Comparison of ENCODE assay signal across 9 cellular contexts in the genomic region with DNA sequence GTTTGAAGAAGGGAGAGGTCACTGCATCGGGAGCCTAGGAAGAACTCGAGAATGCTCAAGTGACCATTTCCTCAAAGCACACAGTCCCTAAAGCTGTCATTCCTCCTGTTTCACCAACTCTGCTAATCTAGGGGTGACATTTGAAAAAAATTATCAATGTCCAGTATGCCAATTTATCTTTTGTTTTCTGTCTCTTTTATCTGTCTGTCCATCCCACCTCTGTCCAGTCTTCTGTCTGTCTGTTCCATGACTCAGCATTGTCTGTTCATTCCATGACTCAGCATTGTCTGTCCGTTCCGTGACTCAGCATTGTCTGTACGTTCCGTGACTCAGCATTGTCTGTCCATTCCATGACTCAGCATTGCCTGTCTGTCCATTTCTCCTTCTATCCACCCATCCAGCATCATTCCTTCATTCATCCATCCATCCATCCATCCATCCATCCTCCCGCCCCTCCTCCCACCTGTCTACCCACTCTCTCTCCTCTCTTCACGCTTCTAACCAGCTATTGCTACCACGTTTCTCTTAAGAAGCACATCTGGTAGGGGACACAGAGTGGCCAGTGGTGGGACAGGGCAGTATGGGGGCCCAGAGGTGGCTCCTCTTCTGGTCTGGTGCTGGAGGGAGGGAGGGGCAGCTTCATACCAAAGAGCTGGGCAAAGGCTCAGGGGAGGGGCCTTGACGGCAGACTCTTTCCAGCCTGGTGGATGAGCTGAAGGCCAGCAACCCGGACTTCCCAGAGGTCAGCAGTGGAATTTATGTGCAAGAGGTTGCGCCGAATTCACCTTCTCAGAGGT. TPM values are rescaled to one million over a fixed set of nuclear protein-coding genes. Genes with fewer than 3 reads are reported as not detected.
A peak's percentile ranks its signal among the peaks of the same experiment; 100 is the strongest.
DNase-seq lines count a peak whose midpoint lies in the region; ATAC-seq and TF ChIP-seq lines count a peak whose summit lies in the region.
"Had no signal": no experiment of that assay in that cellular context is flagged by ENCODE, and none has a peak within 500 bp of the region (broad histone marks: within the 10 kb centered on the region; RNA-seq: fewer than 3 reads in every experiment).

No MANE protein-coding gene starts in this region.

- CTCF ChIA-PET in Panc1 (lab: Charles Lee), result no interaction called here

- H3K27ac ChIP-seq in GM23338 (ENCODE audit: low read depth) (no peak overlapping the region), Panc1 (ENCODE audit: low read length) (no peak overlapping the region; the same call in 1 of the 2 replicates), thyroid gland (no peak overlapping the region)

- 78 to 87% methylated on average over 12 to 13 of the region's 13 CpGs for WGBS in thyroid gland, 2 donors

- peak overlapping the region; percentile 56 for H3K27ac Mint-ChIP-seq in GM23338

- H3K4me3 Mint-ChIP-seq in GM23338, result no peak overlapping the region

- intact Hi-C loops in Panc1 (cut with micrococcal nuclease; ENCODE audit: unreplicated experiment), result no loop called here
- intact Hi-C loops in sciatic nerve (cut with DNase I), result no loop called here
- intact Hi-C loops in thyroid gland (cut with DNase I), result no loop called here

- H4K20me1 ChIP-seq in GM23338 (replicated peaks; ENCODE audit: insufficient read depth), result no peaks in the 10 kb centered on the region

- in situ Hi-C loops in Panc1 (cut with HindIII; ENCODE audit: low pct_unique_long_range_greater_than_20kb, low sequenced_read_pairs), result no loop called here

- no peaks in the 10 kb centered on the region for H3F3A ChIP-seq in GM23338 (replicated peaks; ENCODE audit: low read depth)

- no peaks in the 10 kb centered on the region; the same call in 2 of the 3 replicates for H3K36me3 Mint-ChIP-seq in GM23338 (ENCODE audit: low read depth)

- POLR2A ChIA-PET in Panc1 (lab: Charles Lee), result no interaction called here

- H3K36me3 ChIP-seq in GM23338 (ENCODE audit: insufficient read depth) (no peaks in the 10 kb centered on the region), Panc1 (ENCODE audit: control insufficient read depth, insufficient read depth, low read length) (no peaks in the 10 kb centered on the region), thyroid gland (no peaks in the 10 kb centered on the region)

- H3K9me2 ChIP-seq in GM23338 (ENCODE audit: insufficient read depth), result no peaks in the 10 kb centered on the region

- H3K4me1 ChIP-seq in GM23338 (ENCODE audit: insufficient read depth), result no peaks in the 10 kb centered on the region
- H3K4me1 ChIP-seq in Panc1 (ENCODE audit: control insufficient read depth, insufficient read depth, low read length), result no peaks in the 10 kb centered on the region; the same call in 1 of the 2 replicates
- peaks cover 0 to under 1% of the 10 kb centered on the region in 2 donors for H3K4me1 ChIP-seq in thyroid gland

- DNase-seq in GM23338 (ENCODE audit: low spot score), result no peak
- DNase-seq in Panc1 (ENCODE audit: low read depth, low spot score), result peak; percentile 51
- peak; percentile 78 for DNase-seq in epithelial cell of esophagus (ENCODE audit: low read depth)
- peak; percentile 42 for DNase-seq in sciatic nerve (ENCODE audit: low spot score)
- no peak for DNase-seq in thyroid gland
- no peak for DNase-seq in NCI-H1048 (lab: John Stamatoyannopoulos, UW)
- no peak for DNase-seq in NCI-H82 treated with DMSO at 0.1 percent for 48 hours (lab: John Stamatoyannopoulos, UW; ENCODE audit: unreplicated experiment)
- DNase-seq in cortex of kidney (lab: John Stamatoyannopoulos, UW), result no peak
- DNase-seq: effector CD8-positive, alpha-beta T cell had no signal

- BruUV-seq in Panc1 (replicated peaks; lab: Mats Ljungman, UMichigan), result no TSS peak

- TF ChIP-seq POLR2A in thyroid gland (IDR thresholded peaks at IDR 0.05), result no peak

- H3K27me3 Mint-ChIP-seq in GM23338 (ENCODE audit: insufficient read depth, low read depth, poor library complexity), result peaks cover 16% of the 10 kb centered on the region

- no peak for ATAC-seq in GM23338
- ATAC-seq in Panc1, result no peak; the same call in none of the 2 replicates
- no peak for ATAC-seq in sciatic nerve

- no peaks in the 10 kb centered on the region for H3K9me3 Mint-ChIP-seq in GM23338

- no peaks in the 10 kb centered on the region; the same call in 1 of the 2 replicates for H3K9me3 ChIP-seq in Panc1 (ENCODE audit: control insufficient read depth, insufficient read depth, low read depth, low read length)
- no peaks in the 10 kb centered on the region for H3K9me3 ChIP-seq in thyroid gland

- H3K4me3 ChIP-seq in GM23338 (no peak overlapping the region), Panc1 (ENCODE audit: low read depth in 2 of 2, low read length in 2 of 2) (no peak overlapping the region), epithelial cell of esophagus (ENCODE audit: low read length) (no peak overlapping the region), thyroid gland (replicated peaks in 1 of 3) (no peak overlapping the region)

- H2AFZ ChIP-seq in GM23338, result no peak overlapping the region

- TF ChIP-seq CTCF in GM23338 (conservative IDR thresholded peaks at IDR 0.05; ENCODE audit: low read depth in 2 of 2) (no peak), Panc1 (IDR thresholded peaks at IDR 0.05) (no peak), epithelial cell of esophagus (IDR thresholded peaks at IDR 0.05; ENCODE audit: insufficient read depth, low read depth, low read length, missing control alignments) (no peak), thyroid gland (IDR thresholded peaks at IDR 0.05) (no peak)

- H3K27me3 ChIP-seq in GM23338 (ENCODE audit: insufficient read depth), result no peaks in the 10 kb centered on the region
- H3K27me3 ChIP-seq in Panc1 (ENCODE audit: control insufficient read depth, insufficient read depth, low read length), result no peaks in the 10 kb centered on the region
- H3K27me3 ChIP-seq in thyroid gland, result no peaks in the 10 kb centered on the region

- no peak overlapping the region for H3K4me2 ChIP-seq in GM23338

- no peaks in the 10 kb centered on the region for H3K79me2 ChIP-seq in GM23338 (replicated peaks; ENCODE audit: insufficient read depth)

- H3K4me1 Mint-ChIP-seq in GM23338, result peaks cover 4% of the 10 kb centered on the region; the same call in 2 of the 3 replicates

TF ChIP-seq in GM23338, 12 proteins besides CTCF, POLR2A, EP300 and RAD21 (continues in another document):
- TF ChIP-seq CREB1 (CRISPR knock-in tag; IDR thresholded peaks at IDR 0.05; ENCODE audit: low read depth), result no peak
- TF ChIP-seq, protein P1, sequence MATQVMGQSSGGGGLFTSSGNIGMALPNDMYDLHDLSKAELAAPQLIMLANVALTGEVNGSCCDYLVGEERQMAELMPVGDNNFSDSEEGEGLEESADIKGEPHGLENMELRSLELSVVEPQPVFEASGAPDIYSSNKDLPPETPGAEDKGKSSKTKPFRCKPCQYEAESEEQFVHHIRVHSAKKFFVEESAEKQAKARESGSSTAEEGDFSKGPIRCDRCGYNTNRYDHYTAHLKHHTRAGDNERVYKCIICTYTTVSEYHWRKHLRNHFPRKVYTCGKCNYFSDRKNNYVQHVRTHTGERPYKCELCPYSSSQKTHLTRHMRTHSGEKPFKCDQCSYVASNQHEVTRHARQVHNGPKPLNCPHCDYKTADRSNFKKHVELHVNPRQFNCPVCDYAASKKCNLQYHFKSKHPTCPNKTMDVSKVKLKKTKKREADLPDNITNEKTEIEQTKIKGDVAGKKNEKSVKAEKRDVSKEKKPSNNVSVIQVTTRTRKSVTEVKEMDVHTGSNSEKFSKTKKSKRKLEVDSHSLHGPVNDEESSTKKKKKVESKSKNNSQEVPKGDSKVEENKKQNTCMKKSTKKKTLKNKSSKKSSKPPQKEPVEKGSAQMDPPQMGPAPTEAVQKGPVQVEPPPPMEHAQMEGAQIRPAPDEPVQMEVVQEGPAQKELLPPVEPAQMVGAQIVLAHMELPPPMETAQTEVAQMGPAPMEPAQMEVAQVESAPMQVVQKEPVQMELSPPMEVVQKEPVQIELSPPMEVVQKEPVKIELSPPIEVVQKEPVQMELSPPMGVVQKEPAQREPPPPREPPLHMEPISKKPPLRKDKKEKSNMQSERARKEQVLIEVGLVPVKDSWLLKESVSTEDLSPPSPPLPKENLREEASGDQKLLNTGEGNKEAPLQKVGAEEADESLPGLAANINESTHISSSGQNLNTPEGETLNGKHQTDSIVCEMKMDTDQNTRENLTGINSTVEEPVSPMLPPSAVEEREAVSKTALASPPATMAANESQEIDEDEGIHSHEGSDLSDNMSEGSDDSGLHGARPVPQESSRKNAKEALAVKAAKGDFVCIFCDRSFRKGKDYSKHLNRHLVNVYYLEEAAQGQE (IDR thresholded peaks at IDR 0.05; ENCODE audit: unreplicated experiment), result no peak
- TF ChIP-seq JUNB (IDR thresholded peaks at IDR 0.05; ENCODE audit: unreplicated experiment), result no peak
- no peak for TF ChIP-seq EZH2phosphoT487 (IDR thresholded peaks at IDR 0.05; ENCODE audit: unreplicated experiment)
- TF ChIP-seq STAT1 (IDR thresholded peaks at IDR 0.05; ENCODE audit: unreplicated experiment), result no peak
- TF ChIP-seq ZNF331 (CRISPR knock-in tag; IDR thresholded peaks at IDR 0.05; ENCODE audit: low read depth), result no peak
- TF ChIP-seq, protein P2, sequence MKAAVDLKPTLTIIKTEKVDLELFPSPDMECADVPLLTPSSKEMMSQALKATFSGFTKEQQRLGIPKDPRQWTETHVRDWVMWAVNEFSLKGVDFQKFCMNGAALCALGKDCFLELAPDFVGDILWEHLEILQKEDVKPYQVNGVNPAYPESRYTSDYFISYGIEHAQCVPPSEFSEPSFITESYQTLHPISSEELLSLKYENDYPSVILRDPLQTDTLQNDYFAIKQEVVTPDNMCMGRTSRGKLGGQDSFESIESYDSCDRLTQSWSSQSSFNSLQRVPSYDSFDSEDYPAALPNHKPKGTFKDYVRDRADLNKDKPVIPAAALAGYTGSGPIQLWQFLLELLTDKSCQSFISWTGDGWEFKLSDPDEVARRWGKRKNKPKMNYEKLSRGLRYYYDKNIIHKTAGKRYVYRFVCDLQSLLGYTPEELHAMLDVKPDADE (IDR thresholded peaks at IDR 0.05), result no peak

RNA-seq across cellular contexts. Expression of a gene that starts 34.1 kb away (rescaled TPM):
- total RNA-seq in GM23338 (2014; rRNA removed; shearing (Covaris generic)), result 1.8 and 3.6 TPM in 2 replicates
- 1.3 and 1.4 TPM in 2 replicates for polyA plus RNA-seq in GM23338 (2016; fragmentation: Nextera tagmentation; extraction: Ambion mirVana)
- total RNA-seq in Panc1 (2021; ENCODE audit: unreplicated experiment), result 0.98 TPM
- 2.1 TPM for polyA plus RNA-seq in Panc1 (2012; ENCODE audit: insufficient read length)
- total RNA-seq in sciatic nerve, result 23.7 TPM
- total RNA-seq in thyroid gland, result 10 to 100 TPM in 3 of 4 donors, 1 to 10 TPM in 1; 6.9 to 38.3 (median 14.0) TPM

Comparison
In these comparisons a context has a peak if more than half of its experiments do, and no peak if none do; other contexts are left out.
1. DNase-seq: peak in Panc1 (single experiment), epithelial cell of esophagus (single experiment) and sciatic nerve (single experiment); none in GM23338 (single experiment), thyroid gland (0 of 2), NCI-H1048 (single experiment), NCI-H82 treated with DMSO at 0.1 percent for 48 hours (single experiment) and cortex of kidney (single experiment).